In genomic region chr13:40604135-40604534, GRCh38 we compare ENCODE assay signal across 22 cellular contexts.
DNase-seq lines count a peak whose midpoint lies in the region; ATAC-seq and TF ChIP-seq lines count a peak whose summit lies in the region.
"Had no signal": no experiment of that assay in that cellular context is flagged by ENCODE, and none has a peak within 500 bp of the region (broad histone marks: within the 10 kb centered on the region; RNA-seq: fewer than 3 reads in every experiment).

No MANE protein-coding gene starts in this region.

- CTCF ChIA-PET in activated CD4-positive, alpha-beta T cell treated with anti-CD3 and anti-CD28 coated beads for 36 hours (lab: Charles Lee) = interaction anchor here (0.8 kb wide), 1 partner anchor 64 kb away, joined by 4 read pairs; no protein-coding TSS in a partner anchor
- CTCF ChIA-PET in CD4-positive, alpha-beta T cell (lab: Charles Lee) = interaction anchor here (1.0 to 1.1 kb wide), 2 partner anchors 8 to 207 kb away, joined by 3 read pairs; no protein-coding TSS in a partner anchor

- peaks cover 2% of the 10 kb centered on the region for H3K9me3 Mint-ChIP-seq in activated CD4-positive, alpha-beta T cell treated with anti-CD3 and anti-CD28 coated beads for 36 hours (ENCODE audit: low read depth)
- no peaks in the 10 kb centered on the region for H3K9me3 Mint-ChIP-seq in CD4-positive, alpha-beta T cell
- H3K9me3 Mint-ChIP-seq: CD8-positive, alpha-beta memory T cell had no signal

- no peak for ATAC-seq in activated CD4-positive, alpha-beta T cell treated with anti-CD3 and anti-CD28 coated beads for 36 hours
- ATAC-seq in CD4-positive, alpha-beta T cell (ENCODE audit: poor library complexity) = no peak
- ATAC-seq in T-helper 17 cell = no peak
- ATAC-seq in foreskin keratinocyte = peak; percentile 54
- ATAC-seq in GM21619 (IDR thresholded peaks at IDR 0.05; ENCODE audit: unreplicated experiment) = no peak
- ATAC-seq: GM12878 had no signal

- H3K27ac Mint-ChIP-seq in activated CD4-positive, alpha-beta T cell treated with anti-CD3 and anti-CD28 coated beads for 36 hours = peak overlapping the region; percentile 60
- peak overlapping the region; percentile 16 for H3K27ac Mint-ChIP-seq in CD4-positive, alpha-beta T cell
- peak overlapping the region; percentile 41 for H3K27ac Mint-ChIP-seq in T-helper 17 cell

- H3K4me1 ChIP-seq in foreskin keratinocyte (peaks cover 15% of the 10 kb centered on the region), prostate gland (replicated peaks) (no peaks in the 10 kb centered on the region)
- H3K4me1 ChIP-seq: BE2C had no signal

- no peak for TF ChIP-seq POLR2A in prostate gland (IDR thresholded peaks at IDR 0.05)

- H3K9me3 ChIP-seq in CD4-positive, alpha-beta T cell (ENCODE audit: control insufficient read depth, low read length) = no peaks in the 10 kb centered on the region
- no peaks in the 10 kb centered on the region for H3K9me3 ChIP-seq in T-helper 17 cell (ENCODE audit: control insufficient read depth, low read length, poor library complexity, severe bottlenecking)
- no peaks in the 10 kb centered on the region for H3K9me3 ChIP-seq in prostate gland
- H3K9me3 ChIP-seq: BE2C had no signal

- H3K4me1 Mint-ChIP-seq in activated CD4-positive, alpha-beta T cell treated with anti-CD3 and anti-CD28 coated beads for 36 hours = peaks cover 86% of the 10 kb centered on the region
- peaks cover 92% of the 10 kb centered on the region for H3K4me1 Mint-ChIP-seq in CD4-positive, alpha-beta T cell (ENCODE audit: low read depth)
- peaks cover 61% of the 10 kb centered on the region for H3K4me1 Mint-ChIP-seq in T-helper 17 cell

- H3K4me3 Mint-ChIP-seq in activated CD4-positive, alpha-beta T cell treated with anti-CD3 and anti-CD28 coated beads for 36 hours = no peak overlapping the region
- H3K4me3 Mint-ChIP-seq in CD4-positive, alpha-beta T cell = peak overlapping the region; percentile 74
- H3K4me3 Mint-ChIP-seq in T-helper 17 cell = peak overlapping the region; percentile 15

- H3K36me3 ChIP-seq in prostate gland = no peaks in the 10 kb centered on the region
- H3K36me3 ChIP-seq: BE2C had no signal

- peaks cover 21% of the 10 kb centered on the region for H3K36me3 Mint-ChIP-seq in activated CD4-positive, alpha-beta T cell treated with anti-CD3 and anti-CD28 coated beads for 36 hours (ENCODE audit: low read depth)
- H3K36me3 Mint-ChIP-seq in CD4-positive, alpha-beta T cell (ENCODE audit: low read depth) = peaks cover 12% of the 10 kb centered on the region
- H3K36me3 Mint-ChIP-seq in T-helper 17 cell (ENCODE audit: low read depth) = peaks cover 6% of the 10 kb centered on the region

- H3K27ac ChIP-seq in CD4-positive, alpha-beta T cell (ENCODE audit: low read depth, low read length) = no peak overlapping the region
- no peak overlapping the region for H3K27ac ChIP-seq in foreskin keratinocyte
- H3K27ac ChIP-seq in prostate gland = no peak overlapping the region
- H3K27ac ChIP-seq: 22Rv1 had no signal

- intact Hi-C loops in activated CD4-positive, alpha-beta T cell treated with anti-CD3 and anti-CD28 coated beads for 36 hours (cut with DNase I, micrococcal nuclease) = no loop called here
- intact Hi-C loops in CD4-positive, alpha-beta T cell (cut with DNase I, micrococcal nuclease) = no loop called here
- intact Hi-C loops in prostate gland (cut with DNase I) = no loop called here

- TF ChIP-seq CTCF in CD4-positive, alpha-beta T cell (IDR thresholded peaks at IDR 0.05) = no peak
- TF ChIP-seq CTCF in foreskin keratinocyte (conservative IDR thresholded peaks at IDR 0.05) (no peak), prostate gland (IDR thresholded peaks at IDR 0.05) (no peak)

- no peak overlapping the region for H3K4me3 ChIP-seq in prostate gland
- H3K4me3 ChIP-seq: GM12878 had no signal

- POLR2A ChIA-PET in activated CD4-positive, alpha-beta T cell treated with anti-CD3 and anti-CD28 coated beads for 36 hours (lab: Charles Lee) = no interaction called here
- POLR2A ChIA-PET in CD4-positive, alpha-beta T cell (lab: Charles Lee) = no interaction called here

- H3K27me3 Mint-ChIP-seq in activated CD4-positive, alpha-beta T cell treated with anti-CD3 and anti-CD28 coated beads for 36 hours = no peaks in the 10 kb centered on the region
- H3K27me3 Mint-ChIP-seq in CD4-positive, alpha-beta T cell = no peaks in the 10 kb centered on the region
- H3K27me3 Mint-ChIP-seq in T-helper 17 cell = no peaks in the 10 kb centered on the region
- H3K27me3 Mint-ChIP-seq: CD8-positive, alpha-beta memory T cell had no signal

- no peak for DNase-seq in activated CD4-positive, alpha-beta T cell treated with anti-CD3 and anti-CD28 coated beads for 36 hours
- DNase-seq in activated CD4-positive, alpha-beta T cell treated with anti-CD3 and anti-CD28 coated beads for 48 hours = no peak
- no peak for DNase-seq in CD4-positive, alpha-beta T cell
- no peak for DNase-seq in T-helper 17 cell
- DNase-seq in foreskin keratinocyte = peak in 1 of 2 donors; percentile 48
- DNase-seq in central memory CD4-positive, alpha-beta T cell = no peak
- DNase-seq in prostate gland (ENCODE audit: low spot score) = no peak
- DNase-seq: BE2C; CD8-positive, alpha-beta memory T cell; DMS79 treated with DMSO at 0.1 percent for 48 hours; H7; IMR-90; Kasumi-1; MM.1S; NCI-H1105; NCI-H1694; NCI-H510A treated with DMSO at 0.1 percent for 48 hours; NCI-H82; Right ventricle myocardium superior had no signal

- H3K27me3 ChIP-seq in CD4-positive, alpha-beta T cell (ENCODE audit: control insufficient read depth, insufficient read depth, low read length) = no peaks in the 10 kb centered on the region
- no peaks in the 10 kb centered on the region for H3K27me3 ChIP-seq in foreskin keratinocyte
- no peaks in the 10 kb centered on the region for H3K27me3 ChIP-seq in prostate gland (replicated peaks; ENCODE audit: insufficient read depth)
- H3K27me3 ChIP-seq: BE2C had no signal
